ENCODE assay signal across 14 cellular contexts in the genomic region with DNA sequence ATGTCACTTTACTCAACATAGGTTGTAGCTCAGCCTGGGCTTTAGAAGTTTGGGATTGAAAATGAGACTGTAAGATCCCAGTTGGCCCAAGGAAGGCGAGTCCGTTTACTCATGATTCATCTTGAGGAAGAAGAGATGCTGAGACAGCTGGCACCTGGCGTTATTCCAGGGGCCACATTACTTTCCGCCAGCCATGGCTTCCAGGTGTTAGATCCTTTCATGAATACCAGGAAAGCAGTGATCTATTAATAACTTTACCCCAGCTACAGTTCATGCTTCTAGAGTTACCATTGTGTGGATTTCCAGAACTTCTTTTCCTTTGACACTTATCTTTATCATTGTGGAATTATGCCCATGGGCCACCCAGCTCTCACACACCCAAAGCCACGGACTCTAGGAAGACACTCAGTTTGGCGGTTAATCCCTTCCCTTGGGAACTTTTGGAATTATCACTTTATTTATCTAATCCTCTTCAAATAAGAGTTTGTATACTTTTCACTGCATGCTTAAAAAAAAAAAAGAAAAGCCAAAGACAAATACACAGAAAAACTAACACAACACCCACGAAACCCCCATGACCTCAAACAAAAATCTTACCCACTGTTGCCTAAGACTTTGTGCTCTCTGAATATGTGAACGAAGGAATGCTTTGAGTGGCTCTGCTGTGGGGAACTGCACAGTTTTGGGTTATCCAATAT. TPM values are rescaled to one million over a fixed set of nuclear protein-coding genes. Genes with fewer than 3 reads are reported as not detected.
A peak's percentile ranks its signal among the peaks of the same experiment; 100 is the strongest.
DNase-seq lines count a peak whose midpoint lies in the region; ATAC-seq and TF ChIP-seq lines count a peak whose summit lies in the region.
"Had no signal": no experiment of that assay in that cellular context is flagged by ENCODE, and none has a peak within 500 bp of the region (broad histone marks: within the 10 kb centered on the region; RNA-seq: fewer than 3 reads in every experiment).

No MANE protein-coding gene starts in this region.

- H3K27me3 ChIP-seq in smooth muscle cell (ENCODE audit: low read depth) = no peaks in the 10 kb centered on the region
- H3K27me3 ChIP-seq: cardiac muscle cell had no signal

- H3K27ac ChIP-seq in smooth muscle cell (ENCODE audit: low read depth) = peak overlapping the region; percentile 98
- H3K27ac ChIP-seq: VCaP had no signal

- H3K9me3 ChIP-seq in smooth muscle cell (replicated peaks; ENCODE audit: low read depth) = no peaks in the 10 kb centered on the region

- H3K4me3 ChIP-seq in smooth muscle cell = no peak overlapping the region
- H3K4me3 ChIP-seq: cardiac muscle cell had no signal

- no peaks in the 10 kb centered on the region for H3K36me3 ChIP-seq in smooth muscle cell (ENCODE audit: low read depth)
- H3K36me3 ChIP-seq: cardiac muscle cell had no signal

- peaks cover 60% of the 10 kb centered on the region for H4K20me1 ChIP-seq in smooth muscle cell (ENCODE audit: low read depth)

- no peak overlapping the region for H3K9ac ChIP-seq in smooth muscle cell (ENCODE audit: low read depth)

- H3K4me1 ChIP-seq in smooth muscle cell (ENCODE audit: low read depth) = peaks cover 30% of the 10 kb centered on the region

- H3K79me2 ChIP-seq in smooth muscle cell (ENCODE audit: low read depth) = peaks cover 75% of the 10 kb centered on the region

- no peak for ATAC-seq in GM18519 (IDR thresholded peaks at IDR 0.05; ENCODE audit: low FRiP score, unreplicated experiment)

- WGBS in smooth muscle cell (ENCODE audit: low lambda C conversion rate) = 62% methylated on average over 8 of the region's 8 CpGs

- no peak overlapping the region for H3K4me2 ChIP-seq in smooth muscle cell

- DNase-seq in NCI-H2196 (lab: John Stamatoyannopoulos, UW; ENCODE audit: unreplicated experiment) = peak; percentile 22
- DNase-seq in NCI-H2196 treated with DMSO at 0.1 percent for 48 hours (lab: John Stamatoyannopoulos, UW; ENCODE audit: unreplicated experiment) = no peak
- DNase-seq in astrocyte of the hippocampus (ENCODE audit: low read depth, low spot score) = peak; percentile 63
- DNase-seq in kidney tubule cell (ENCODE audit: low spot score) = peak; percentile 98
- DNase-seq in smooth muscle cell (lab: John Stamatoyannopoulos, UW; ENCODE audit: unreplicated experiment) = no peak
- no peak for DNase-seq in NCI-H2227 (lab: John Stamatoyannopoulos, UW; ENCODE audit: unreplicated experiment)
- no peak for DNase-seq in iPS-NIHi7 (ENCODE audit: extremely low spot score)
- DNase-seq: 8988T; activated T-cell treated with anti-CD3 and anti-CD28 coated beads, Interleukin-2, amount 50 U/mL, for 1 hour; DMS79 treated with DMSO at 0.1 percent for 48 hours; NCI-H187 had no signal

- no peak overlapping the region for H2AFZ ChIP-seq in smooth muscle cell (ENCODE audit: low read depth)

- H3F3A ChIP-seq in smooth muscle cell (ENCODE audit: low read depth) = peaks cover 16% of the 10 kb centered on the region

- TF ChIP-seq CTCF in smooth muscle cell (IDR thresholded peaks at IDR 0.05; ENCODE audit: borderline replicate concordance, insufficient read depth, poor library complexity, severe bottlenecking) = no peak

RNA-seq across cellular contexts. Expression of a gene that starts 26.9 kb away (rescaled TPM):
- 209 and 211 TPM in 2 replicates for total RNA-seq in smooth muscle cell
- polyA plus RNA-seq in smooth muscle cell = 111 and 113 TPM in 2 replicates

Comparison
In these comparisons a context has a peak if more than half of its experiments do, and no peak if none do; other contexts are left out.
1. DNase-seq: peak in NCI-H2196 (single experiment), astrocyte of the hippocampus (single experiment) and kidney tubule cell (single experiment); none in NCI-H2196 treated with DMSO at 0.1 percent for 48 hours (single experiment), smooth muscle cell (single experiment), NCI-H2227 (single experiment) and iPS-NIHi7 (single experiment).